ENCODE assay signal across 1 cellular context in genomic region chr19:57280913-57281425, GRCh38.
TF ChIP-seq lines count a peak whose summit lies in the region.

No MANE protein-coding gene starts in this region.

TF ChIP-seq in endothelial cell of umbilical vein, 7 proteins besides CTCF, POLR2A, EP300 and RAD21 (continued from another document):
- TF ChIP-seq MAX (IDR thresholded peaks at IDR 0.05; ENCODE audit: insufficient read depth, insufficient read length): no peak
- TF ChIP-seq POLR2AphosphoS5 (IDR thresholded peaks at IDR 0.05; ENCODE audit: insufficient read depth, low read depth, low read length): no peak
